Comparison of ENCODE assay signal across 8 cellular contexts in the genomic region with DNA sequence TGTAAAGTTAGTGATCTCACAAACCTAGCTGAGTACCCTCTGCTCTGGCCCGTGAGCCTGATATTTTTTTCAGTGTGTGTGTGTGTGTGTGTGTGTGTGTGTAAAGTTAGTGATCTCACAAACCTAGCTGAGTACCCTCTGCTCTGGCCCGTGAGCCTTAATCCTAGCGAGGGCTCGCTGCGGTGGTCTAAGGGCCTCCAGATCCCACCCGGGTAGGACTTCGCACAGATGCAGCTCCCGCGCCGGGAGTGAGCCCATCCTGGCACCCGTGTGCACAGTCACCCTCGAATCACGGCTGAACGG. TPM values are rescaled to one million over a fixed set of nuclear protein-coding genes. Genes with fewer than 3 reads are reported as not detected.
DNase-seq lines count a peak whose midpoint lies in the region; ATAC-seq and TF ChIP-seq lines count a peak whose summit lies in the region.
"Not testable (repeated sequence)": the region's sequence is repeated elsewhere in the genome, so short reads cannot be mapped to it uniquely, and the experiment has no call there.

No MANE protein-coding gene starts in this region.

- peaks cover 14% of the 10 kb centered on the region for H3K79me2 ChIP-seq in DOHH2 (ENCODE audit: control insufficient read depth, low read length)

- CTCF ChIA-PET in T-cell (lab: Charles Lee) = interaction anchor here in 1 of 2 donors (0.7 to 1.0 kb wide), 2 partner anchors 10 to 66 kb away, joined by 3 to 4 read pairs; no protein-coding TSS in a partner anchor

- not testable (repeated sequence) for H3K9me3 ChIP-seq in DOHH2 (ENCODE audit: control insufficient read depth, insufficient read depth, low read length); esophagus squamous epithelium; liver (ENCODE audit: control insufficient read depth in 4 of 4, low read length in 3 of 4); psoas muscle; transverse colon

- POLR2A ChIA-PET in T-cell (lab: Charles Lee) = interaction anchor here in 1 of 2 donors (0.5 to 0.6 kb wide), 2 partner anchors 115 to 135 kb away, joined by 3 to 5 read pairs; no protein-coding TSS in a partner anchor

- H3K27ac ChIP-seq in DOHH2 (ENCODE audit: low read depth, low read length) (peak overlapping the region; percentile 70), esophagus squamous epithelium (peak overlapping the region; percentile 86 to 97 (median 97)), liver (ENCODE audit: low read depth in 1 of 2, low read length in 2 of 2) (peak overlapping the region; percentile 87 to 88), psoas muscle (peak overlapping the region; percentile 76), transverse colon (peak overlapping the region; percentile 91 to 97 (median 94))

- WGBS in esophagus squamous epithelium, 2 donors = no CpG with 5 or more reads among the region's 14 CpGs
- 3% methylated on average over 14 of the region's 14 CpGs for WGBS in liver
- 3 to 4% (median 4%) methylated on average over 7 to 14 of the region's 14 CpGs for WGBS in psoas muscle, 3 donors
- 0% methylated on average over 9 of the region's 14 CpGs; no CpG with 5 or more reads in 1 of the 2 donors for WGBS in transverse colon (ENCODE audit: low coverage in 1 of 2), 2 donors

- H4K20me1 ChIP-seq in DOHH2 (ENCODE audit: control insufficient read depth, insufficient read depth, low read depth, low read length) = not testable (repeated sequence)

- peaks cover 0 to 20% (median 7%) of the 10 kb centered on the region in 3 donors for H3K4me1 Mint-ChIP-seq in T-cell

- peak overlapping the region; percentile 91 for H3K4me3 ChIP-seq in DOHH2 (ENCODE audit: low read length)
- H3K4me3 ChIP-seq in esophagus squamous epithelium = peak overlapping the region; percentile 53 to 98 (median 88)
- H3K4me3 ChIP-seq in liver (ENCODE audit: low read depth in 1 of 3, low read length in 3 of 3) = peak overlapping the region; percentile 67 to 97 (median 71)
- H3K4me3 ChIP-seq in psoas muscle = peak overlapping the region; percentile 72
- peak overlapping the region; percentile 49 to 90 (median 87) for H3K4me3 ChIP-seq in transverse colon

- intact Hi-C loops in esophagus squamous epithelium (cut with DNase I); transverse colon (cut with DNase I; ENCODE audit: low total_unique reads): not testable (repeated sequence)
- intact Hi-C loops in psoas muscle (cut with DNase I) = loop anchor here (10.0 kb wide), 1 partner anchor 63 kb away; no protein-coding TSS in a partner anchor

- TF ChIP-seq CTCF in DOHH2 (IDR thresholded peaks at IDR 0.05; ENCODE audit: low read depth, low read length, poor library complexity, severe bottlenecking); esophagus squamous epithelium (IDR thresholded peaks at IDR 0.05); liver (IDR thresholded peaks at IDR 0.05; ENCODE audit: low read depth, low read length, missing input control); psoas muscle (IDR thresholded peaks at IDR 0.05); transverse colon (IDR thresholded peaks at IDR 0.05): not testable (repeated sequence)

- not testable (repeated sequence) for H3F3A ChIP-seq in DOHH2 (ENCODE audit: control insufficient read depth, insufficient read depth)

- TF ChIP-seq EP300 in transverse colon (IDR thresholded peaks at IDR 0.05; ENCODE audit: low read depth) = not testable (repeated sequence)

- H3K36me3 ChIP-seq in DOHH2 (ENCODE audit: control insufficient read depth, low read length); esophagus squamous epithelium; liver (ENCODE audit: control insufficient read depth in 4 of 4, insufficient read depth in 3 of 4, low read depth in 1 of 4, low read length in 3 of 4); psoas muscle (ENCODE audit: insufficient read depth in 1 of 2, low read depth in 1 of 2); transverse colon: not testable (repeated sequence)

- H3K27me3 Mint-ChIP-seq in T-cell = not testable (repeated sequence)

- not testable (repeated sequence) for H3K36me3 Mint-ChIP-seq in T-cell

- not testable (repeated sequence) for TF ChIP-seq RAD21 in liver (IDR thresholded peaks at IDR 0.05)

- not testable (repeated sequence) for H3K9me3 Mint-ChIP-seq in T-cell

- in situ Hi-C loops in transverse colon (cut with MboI; ENCODE audit: low pct_ligation_motif_present in 1 of 4, low pct_unique_long_range_greater_than_20kb in 1 of 4, low sequenced_read_pairs in 3 of 4) = not testable (repeated sequence)

- TF ChIP-seq POLR2A in esophagus squamous epithelium (IDR thresholded peaks at IDR 0.05); transverse colon (IDR thresholded peaks at IDR 0.05): not testable (repeated sequence)

- H3K9ac ChIP-seq in liver (ENCODE audit: low read depth in 1 of 2, low read length in 2 of 2) = not testable (repeated sequence)

- H3K27me3 ChIP-seq in DOHH2 (ENCODE audit: control insufficient read depth, low read length); esophagus squamous epithelium; liver (ENCODE audit: control insufficient read depth in 4 of 4, insufficient read depth in 4 of 4, low read length in 3 of 4); psoas muscle (ENCODE audit: insufficient read depth in 3 of 3, low read length in 2 of 3); transverse colon: not testable (repeated sequence)

- ATAC-seq in HG03520 (IDR thresholded peaks at IDR 0.05; ENCODE audit: unreplicated experiment) = peak; percentile 24
- ATAC-seq in T-cell (replicated peaks in 1 of 4) = peak in 1 of 4 experiments; percentile 74
- not testable (repeated sequence) for ATAC-seq in psoas muscle

- peak overlapping the region; percentile 77 for H3K4me2 ChIP-seq in DOHH2 (ENCODE audit: low read length)

- H3K9me2 ChIP-seq in DOHH2 (replicated peaks; ENCODE audit: control insufficient read depth, low read length) = not testable (repeated sequence)

- H3K4me1 ChIP-seq in DOHH2 (ENCODE audit: control insufficient read depth, low read length) = peaks cover 10% of the 10 kb centered on the region
- H3K4me1 ChIP-seq in esophagus squamous epithelium = peaks cover 4 to 31% (median 6%) of the 10 kb centered on the region in 3 donors
- not testable (repeated sequence) for H3K4me1 ChIP-seq in liver (ENCODE audit: control insufficient read depth in 4 of 4, insufficient read depth in 4 of 4, low read length in 3 of 4); psoas muscle; transverse colon

- H3K4me3 Mint-ChIP-seq in T-cell = peak overlapping the region; percentile 91 to 93 (median 91)

- DNase-seq in T-cell (peak in 11 of 34 experiments; percentile 24 to 58 (median 50)), amniotic epithelial cell (ENCODE audit: low read depth) (peak; percentile 60)
- not testable (repeated sequence) for DNase-seq in esophagus squamous epithelium (lab: John Stamatoyannopoulos, UW); psoas muscle; transverse colon

- H3K27ac Mint-ChIP-seq in T-cell = peak overlapping the region; percentile 88 to 89

RNA-seq across cellular contexts. Expression of a gene that starts 0.7 kb away (rescaled TPM):
- total RNA-seq in T-cell (1 to 10 TPM; 3.2 to 8.5 (median 7.8) TPM), esophagus squamous epithelium (10 to 100 TPM in 1 of 4 donors, 1 to 10 TPM in 3; 6.6 to 16.6 (median 8.4) TPM), liver (1 to 10 TPM; 1.1 to 3.5 TPM), psoas muscle (1 to 10 TPM in 2 of 4 donors, under 1 TPM in 1, not detected in 1; 0.44 to 3.2 (median 2.3) TPM), transverse colon (1 to 10 TPM in 3 of 4 donors, not detected in 1; 2.4 to 4.4 (median 3.7) TPM)
- polyA plus RNA-seq in liver (1 to 10 TPM; 2.4 to 3.7 TPM), psoas muscle (1 to 10 TPM; 1.9 to 6.1 (median 3.1) TPM)

RNA-seq across cellular contexts. Expression of a gene that starts 20.8 kb away (rescaled TPM):
- total RNA-seq in T-cell (1 to 10 TPM in 1 of 5 donors, under 1 TPM in 2, not detected in 2; 0.28 to 1.3 (median 0.53) TPM), esophagus squamous epithelium (1 to 10 TPM in 3 of 4 donors, under 1 TPM in 1; 0.76 to 8.3 (median 2.6) TPM), liver (not detected), psoas muscle (1 to 10 TPM in 1 of 4 donors, under 1 TPM in 1, not detected in 2; 0.93 to 1.9 TPM), transverse colon (not detected)
- polyA plus RNA-seq in liver (not detected), psoas muscle (1 to 10 TPM in 1 of 3 donors, under 1 TPM in 1, not detected in 1; 1.00 to 2.3 TPM)

RNA-seq across cellular contexts. Expression of a gene that starts 29.8 kb away (rescaled TPM):
- total RNA-seq in T-cell (10 to 100 TPM; 61.1 to 87.9 (median 64.1) TPM), esophagus squamous epithelium (100 to 1,000 TPM in 2 of 4 donors, 10 to 100 TPM in 2; 62.9 to 104 (median 91.7) TPM), liver (10 to 100 TPM; 29.6 to 56.8 TPM), psoas muscle (10 to 100 TPM; 58.8 to 98.4 (median 70.0) TPM), transverse colon (100 to 1,000 TPM in 1 of 4 donors, 10 to 100 TPM in 3; 50.1 to 104 (median 76.2) TPM)
- polyA plus RNA-seq in liver (10 to 100 TPM; 12.5 to 18.9 TPM), psoas muscle (10 to 100 TPM; 28.4 to 88.2 (median 35.6) TPM)
